Comparison of ENCODE assay signal across 9 cellular contexts in genomic region chr2:101758001-101758400, GRCh38.
A peak's percentile ranks its signal among the peaks of the same experiment; 100 is the strongest.
DNase-seq lines count a peak whose midpoint lies in the region; ATAC-seq and TF ChIP-seq lines count a peak whose summit lies in the region.
"Had no signal": no experiment of that assay in that cellular context is flagged by ENCODE, and none has a peak within 500 bp of the region (broad histone marks: within the 10 kb centered on the region; RNA-seq: fewer than 3 reads in every experiment).

No MANE protein-coding gene starts in this region.

- no peak for DNase-seq in T-cell
- no peak for DNase-seq in naive B cell
- DNase-seq in adrenal gland: no peak
- no peak for DNase-seq in SW 1271 (lab: John Stamatoyannopoulos, UW)
- DNase-seq in uterus: no peak
- no peak for DNase-seq in NCI-H1694 treated with DMSO at 0.1 percent for 48 hours (lab: John Stamatoyannopoulos, UW)
- DNase-seq: activated gamma-delta T cell had no signal

- TF ChIP-seq CTCF in adrenal gland (IDR thresholded peaks at IDR 0.05) (no peak), uterus (IDR thresholded peaks at IDR 0.05) (no peak)

- peaks cover 5% of the 10 kb centered on the region for H3K36me3 Mint-ChIP-seq in T-cell
- H3K36me3 Mint-ChIP-seq in naive B cell: no peaks in the 10 kb centered on the region

- intact Hi-C loops in adrenal gland (cut with DNase I): no loop called here
- intact Hi-C loops in uterus (cut with DNase I; ENCODE audit: low total_unique reads): no loop called here

- ATAC-seq in GM18511 (IDR thresholded peaks at IDR 0.05; ENCODE audit: unreplicated experiment) (peak; percentile 40), HG02678 (IDR thresholded peaks at IDR 0.05; ENCODE audit: unreplicated experiment) (peak; percentile 44), T-cell (replicated peaks in 1 of 4) (peak in 3 of 4 experiments; percentile 24 to 60 (median 44)), naive B cell (ENCODE audit: low read depth in 2 of 2) (peak; percentile 37 to 61)

- no peaks in the 10 kb centered on the region for H3K27me3 Mint-ChIP-seq in T-cell
- H3K27me3 Mint-ChIP-seq in naive B cell: no peaks in the 10 kb centered on the region

- WGBS in adrenal gland, 4 donors: 78 to 84% (median 79%) methylated on average over 3 of the region's 3 CpGs

- H3K27ac ChIP-seq in adrenal gland (no peak overlapping the region), uterus (peak overlapping the region in 1 of 2 donors; percentile 78)

- H3K9me3 Mint-ChIP-seq in T-cell: no peaks in the 10 kb centered on the region
- H3K9me3 Mint-ChIP-seq in naive B cell: no peaks in the 10 kb centered on the region

- no peak for TF ChIP-seq POLR2A in adrenal gland (IDR thresholded peaks at IDR 0.05)
- no peak for TF ChIP-seq POLR2A in uterus (IDR thresholded peaks at IDR 0.05)

- POLR2A ChIA-PET in T-cell (lab: Charles Lee): interaction anchor here in 1 of 2 donors (1.2 kb wide), 1 partner anchor 13 kb away, joined by 3 read pairs; no protein-coding TSS in a partner anchor

- H3K4me3 Mint-ChIP-seq in T-cell (peak overlapping the region; percentile 9 to 52 (median 43)), naive B cell (peak overlapping the region; percentile 35 to 71 (median 58))

- no peak overlapping the region for H3K4me3 ChIP-seq in adrenal gland
- no peak overlapping the region for H3K4me3 ChIP-seq in uterus

- no peaks in the 10 kb centered on the region for H3K27me3 ChIP-seq in adrenal gland
- H3K27me3 ChIP-seq in uterus: no peaks in the 10 kb centered on the region

- H3K4me1 Mint-ChIP-seq in T-cell (peaks cover 71 to 84% (median 78%) of the 10 kb centered on the region in 3 donors), naive B cell (peaks cover 56 to 85% (median 75%) of the 10 kb centered on the region in 3 donors)

- CTCF ChIA-PET in T-cell (lab: Charles Lee): interaction anchor here in 1 of 2 donors (0.6 kb wide), 1 partner anchor 12 kb away, joined by 6 read pairs; no protein-coding TSS in a partner anchor

- H3K27ac Mint-ChIP-seq in T-cell (peak overlapping the region; percentile 17 to 75), naive B cell (peak overlapping the region in 4 of 6 donors; percentile 7 to 90 (median 74))

- H3K36me3 ChIP-seq in adrenal gland (replicated peaks in 1 of 2): no peaks in the 10 kb centered on the region
- H3K36me3 ChIP-seq in uterus: no peaks in the 10 kb centered on the region

- H3K4me1 ChIP-seq in adrenal gland (replicated peaks in 1 of 2): peaks cover 0 to 14% of the 10 kb centered on the region in 2 donors
- peaks cover 0 to 10% of the 10 kb centered on the region in 2 donors for H3K4me1 ChIP-seq in uterus

- H3K9me3 ChIP-seq in adrenal gland (replicated peaks in 1 of 3): no peaks in the 10 kb centered on the region
- no peaks in the 10 kb centered on the region for H3K9me3 ChIP-seq in uterus
